ENCODE assay signal across 8 cellular contexts in genomic region chr1:222814536-222815366, GRCh38. TPM values are rescaled to one million over a fixed set of nuclear protein-coding genes. Genes with fewer than 3 reads are reported as not detected.
DNase-seq lines count a peak whose midpoint lies in the region; ATAC-seq, FAIRE-seq and TF ChIP-seq lines count a peak whose summit lies in the region.

Gene DISP1, plus strand, starts transcription at chr1:222815039. Its CDS starts 127,785 bp downstream, at chr1:222942824.

- H3K4me2 ChIP-seq in H9 (ENCODE audit: insufficient read depth, insufficient read length, low read length), result peak within 1 kb of the TSS; percentile 99

- no peaks in the 10 kb centered on the region; a peak in 1 of 7 replicates for H3K36me3 Mint-ChIP-seq in H9 (ENCODE audit: insufficient read depth in 1 of 3, low read depth in 3 of 3)

- H2AFZ ChIP-seq in H9 (ENCODE audit: low read length), result peak within 1 kb of the TSS; percentile 51

- no peak within 1 kb of the TSS for H2BK20ac ChIP-seq in H9 (ENCODE audit: low read depth, low read length, poor library complexity, severe bottlenecking)

- intact Hi-C loops in pancreas (cut with DNase I) (no loop called here), tibial artery (cut with DNase I; ENCODE audit: low total_unique reads) (no loop called here)

- no peak within 1 kb of the TSS for H3K56ac ChIP-seq in H9 (ENCODE audit: insufficient read length, low read depth, low read length)

- H2BK12ac ChIP-seq in H9 (ENCODE audit: insufficient read length, low read depth, low read length), result no peak within 1 kb of the TSS

- no peak within 1 kb of the TSS for H3K18ac ChIP-seq in H9 (ENCODE audit: insufficient read length, low read depth, low read length)

- peaks cover 20 to 30% of the 10 kb centered on the region in 2 experiments for H3K4me1 Mint-ChIP-seq in H9

- H4K91ac ChIP-seq in H9 (ENCODE audit: insufficient read length, low read depth, low read length), result no peak within 1 kb of the TSS

- H2BK120ac ChIP-seq in H9 (ENCODE audit: low read depth, low read length, poor library complexity, severe bottlenecking), result no peak within 1 kb of the TSS

- H4K8ac ChIP-seq in H9 (replicated peaks; ENCODE audit: insufficient read length, low read depth, low read length), result no peak within 1 kb of the TSS

- no peaks in the 10 kb centered on the region; the same call in 1 of the 2 replicates for H3K27me3 ChIP-seq in H9 (ENCODE audit: insufficient read depth, low read length)
- no peaks in the 10 kb centered on the region for H3K27me3 ChIP-seq in MG63
- H3K27me3 ChIP-seq in cardiac muscle cell, result no peaks in the 10 kb centered on the region
- H3K27me3 ChIP-seq in pancreas, result no peaks in the 10 kb centered on the region
- H3K27me3 ChIP-seq in tibial artery, result no peaks in the 10 kb centered on the region

- peak; percentile 85 for ATAC-seq in SK-N-SH treated with all-trans-retinoic acid at 6 μM for 48 hours
- peak; percentile 96 to 99 (median 98) for ATAC-seq in pancreas

- FAIRE-seq in pancreas (lab: Jason Lieb, UNC), result no peak

- H3K27me3 Mint-ChIP-seq in H9 (ENCODE audit: low read depth), result peaks cover 32% of the 10 kb centered on the region

- H3K4me3 ChIP-seq in MG63 (peak within 1 kb of the TSS; percentile 93), cardiac muscle cell (peak within 1 kb of the TSS; percentile 61), pancreas (peak within 1 kb of the TSS; percentile 63 to 72 (median 67)), tibial artery (peak within 1 kb of the TSS; percentile 77 to 98)

- no peak within 1 kb of the TSS for H2BK15ac ChIP-seq in H9 (ENCODE audit: low read depth, low read length)

- no peak within 1 kb of the TSS for H3K23ac ChIP-seq in H9 (ENCODE audit: insufficient read length, low read depth, low read length)

- H3K79me1 ChIP-seq in H9 (ENCODE audit: insufficient read depth, low read depth, low read length, poor library complexity, severe bottlenecking), result no peaks in the 10 kb centered on the region

- TF ChIP-seq CTCF in H9 (conservative IDR thresholded peaks at IDR 0.05), result no peak
- no peak for TF ChIP-seq CTCF in cardiac muscle cell (IDR thresholded peaks at IDR 0.05; ENCODE audit: low read depth, low read length)
- no peak for TF ChIP-seq CTCF in pancreas (IDR thresholded peaks at IDR 0.05)
- TF ChIP-seq CTCF in tibial artery (IDR thresholded peaks at IDR 0.05), result no peak

- H3K27ac Mint-ChIP-seq in H9, result peak within 1 kb of the TSS; percentile 82 to 96 (median 94)

- peak within 1 kb of the TSS; percentile 44 for H3K14ac ChIP-seq in H9 (ENCODE audit: insufficient read depth, low read length)

- H3K9me3 ChIP-seq in H9 (ENCODE audit: control insufficient read depth, low read depth, low read length), result no peaks in the 10 kb centered on the region
- peaks cover 2% of the 10 kb centered on the region; the same call in 1 of the 2 replicates for H3K9me3 ChIP-seq in MG63
- H3K9me3 ChIP-seq in cardiac muscle cell (ENCODE audit: low read depth), result no peaks in the 10 kb centered on the region
- H3K9me3 ChIP-seq in pancreas, result no peaks in the 10 kb centered on the region
- no peaks in the 10 kb centered on the region for H3K9me3 ChIP-seq in tibial artery

- peak within 1 kb of the TSS; percentile 95 for H3K4me3 Mint-ChIP-seq in H9

- H3K27ac ChIP-seq in H9 (ENCODE audit: insufficient read length, low read depth, low read length) (no peak within 1 kb of the TSS), cardiac muscle cell (peak within 1 kb of the TSS; percentile 76), pancreas (peak within 1 kb of the TSS; percentile 53 to 95 (median 76)), tibial artery (peak within 1 kb of the TSS; percentile 91 to 95)

- peak within 1 kb of the TSS; percentile 74 for H3K9ac ChIP-seq in H9 (ENCODE audit: extremely low read depth, insufficient read length, low read length)

- no peaks in the 10 kb centered on the region; the same call in 1 of the 2 replicates for H3K36me3 ChIP-seq in MG63
- H3K36me3 ChIP-seq in cardiac muscle cell, result no peaks in the 10 kb centered on the region
- H3K36me3 ChIP-seq in pancreas, result no peaks in the 10 kb centered on the region
- H3K36me3 ChIP-seq in tibial artery, result no peaks in the 10 kb centered on the region

- H3K23me2 ChIP-seq in H9 (ENCODE audit: insufficient read length, low read depth, low read length, poor library complexity, severe bottlenecking), result peaks cover 8% of the 10 kb centered on the region

- H3T11ph ChIP-seq in H9 (ENCODE audit: low read length), result no peak within 1 kb of the TSS

- WGBS in H9 (ENCODE audit: extremely low coverage, insufficient read length, low lambda C conversion rate), result no CpG with 5 or more reads among the region's 62 CpGs
- 2 to 3% methylated on average over 57 to 62 of the region's 62 CpGs for WGBS in pancreas, 2 donors

- no peaks in the 10 kb centered on the region for H4K20me1 ChIP-seq in H9 (ENCODE audit: control insufficient read depth, insufficient read depth, insufficient read length)

- no peaks in the 10 kb centered on the region for H3K9me3 Mint-ChIP-seq in H9

- H2BK5ac ChIP-seq in H9 (ENCODE audit: insufficient read length, low read length), result no peak within 1 kb of the TSS

- no peak within 1 kb of the TSS for H3K4ac ChIP-seq in H9 (ENCODE audit: low read depth, low read length)

- H2AK5ac ChIP-seq in H9 (ENCODE audit: insufficient read length, low read length), result no peak within 1 kb of the TSS

- no peak within 1 kb of the TSS for H4K5ac ChIP-seq in H9 (ENCODE audit: insufficient read length, low read depth, low read length)

- peak; percentile 45 for DNase-seq in GM04504 (ENCODE audit: low read depth)
- peak; percentile 82 for DNase-seq in H9
- peak; percentile 88 for DNase-seq in MG63
- DNase-seq in activated naive CD8-positive, alpha-beta T cell treated with anti-CD3 and anti-CD28 coated beads, Interleukin-2, amount 50 U/mL, for 16 hours (ENCODE audit: low read depth, low spot score), result peak; percentile 26
- DNase-seq in cardiac muscle cell (ENCODE audit: low read depth in 1 of 2, low spot score in 1 of 2), result peak; percentile 88
- peak; percentile 80 to 94 (median 89) for DNase-seq in pancreas
- peak; percentile 70 to 90 for DNase-seq in tibial artery

- no peaks in the 10 kb centered on the region for H3K79me2 ChIP-seq in H9 (ENCODE audit: insufficient read depth, low read length)

- no peaks in the 10 kb centered on the region for H3K4me1 ChIP-seq in H9 (ENCODE audit: insufficient read depth, low read length)
- peaks cover 6% of the 10 kb centered on the region for H3K4me1 ChIP-seq in cardiac muscle cell (ENCODE audit: low read depth)
- H3K4me1 ChIP-seq in pancreas, result peaks cover 0 to 13% (median 0%) of the 10 kb centered on the region in 3 donors
- peaks cover 0 to 46% (median 20%) of the 10 kb centered on the region in 4 donors for H3K4me1 ChIP-seq in tibial artery

TF ChIP-seq in SK-N-SH treated with all-trans-retinoic acid at 6 μM for 48 hours, 23 proteins besides CTCF, POLR2A, EP300 and RAD21:
- TF ChIP-seq ZNF70 (CRISPR knock-in tag; IDR thresholded peaks at IDR 0.05), result no peak
- TF ChIP-seq RARB (CRISPR knock-in tag; IDR thresholded peaks at IDR 0.05), result no peak
- TF ChIP-seq BACH2 (CRISPR knock-in tag; IDR thresholded peaks at IDR 0.05; ENCODE audit: borderline replicate concordance), result no peak
- no peak for TF ChIP-seq OSR1 (CRISPR knock-in tag; IDR thresholded peaks at IDR 0.05)
- no peak for TF ChIP-seq ZFP30 (CRISPR knock-in tag; IDR thresholded peaks at IDR 0.05)
- no peak for TF ChIP-seq CSDC2 (CRISPR knock-in tag; IDR thresholded peaks at IDR 0.05)
- no peak; the same call in 1 of the 2 replicates for TF ChIP-seq TOX (CRISPR knock-in tag; IDR thresholded peaks at IDR 0.05; ENCODE audit: borderline replicate concordance)
- no peak for TF ChIP-seq ZNF565 (CRISPR knock-in tag; conservative IDR thresholded peaks at IDR 0.05; ENCODE audit: low read depth)
- no peak for TF ChIP-seq POU6F1 (CRISPR knock-in tag; IDR thresholded peaks at IDR 0.05; ENCODE audit: borderline replicate concordance, low read depth)
- no peak for TF ChIP-seq ESRRG (CRISPR knock-in tag; IDR thresholded peaks at IDR 0.05)
- TF ChIP-seq TSHZ2 (CRISPR knock-in tag; IDR thresholded peaks at IDR 0.05), result no peak
TF ChIP-seq in SK-N-SH treated with all-trans-retinoic acid at 6 μM for 48 hours: peak in this region for 0.

RNA-seq across cellular contexts. Expression of gene DISP1, which starts in this region (rescaled TPM):
- total RNA-seq in H9 (2021), result 2.5 and 2.6 TPM in 2 replicates
- 1.8 and 2.6 TPM in 2 replicates for total RNA-seq in MG63 (2014; rRNA removed; shearing (Covaris generic); ENCODE audit: low replicate concordance)
- 6.4 and 10.4 TPM in 2 replicates for total RNA-seq in cardiac muscle cell
- 7.0 and 10.7 TPM in 2 replicates for polyA plus RNA-seq in cardiac muscle cell
- total RNA-seq in pancreas, result 1 to 10 TPM; 1.9 to 6.2 (median 3.3) TPM
- 1 to 10 TPM; 2.0 to 3.3 TPM for polyA plus RNA-seq in pancreas

Comparison
In these comparisons a context has a peak if more than half of its experiments do, and no peak if none do; other contexts are left out.
1. DNase-seq: peak in every context shown above with its lines; median percentile 89 in pancreas; 88 in MG63; 88 in cardiac muscle cell; 82 in H9; 80 in tibial artery; 45 in GM04504; 26 in activated naive CD8-positive, alpha-beta T cell treated with anti-CD3 and anti-CD28 coated beads, Interleukin-2, amount 50 U/mL, for 16 hours.